In the genomic region with DNA sequence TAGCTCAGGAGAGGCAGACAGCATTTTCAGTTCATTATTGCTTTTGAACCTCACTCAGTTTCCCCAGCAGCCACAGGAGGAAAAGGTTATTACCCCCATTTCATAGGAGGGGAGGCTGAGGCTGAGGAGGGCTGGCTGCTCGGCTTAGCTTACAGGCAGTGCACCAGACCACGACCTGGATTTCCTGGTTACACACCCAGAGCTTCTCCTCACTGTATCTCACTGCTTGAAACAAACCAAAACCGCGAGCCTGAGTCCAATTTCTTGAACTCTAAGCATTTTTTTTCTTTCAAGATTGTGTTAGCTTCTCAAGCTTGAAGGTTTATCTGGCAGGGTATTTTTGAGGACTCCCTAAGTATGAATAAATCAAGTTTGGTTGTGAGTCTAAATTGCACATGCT, we compare ENCODE assay signal across 9 cellular contexts.
DNase-seq lines count a peak whose midpoint lies in the region; ATAC-seq and TF ChIP-seq lines count a peak whose summit lies in the region.
"Had no signal": no experiment of that assay in that cellular context is flagged by ENCODE, and none has a peak within 500 bp of the region (broad histone marks: within the 10 kb centered on the region; RNA-seq: fewer than 3 reads in every experiment).

No MANE protein-coding gene starts in this region.

- H3K36me3 Mint-ChIP-seq in activated CD4-positive, alpha-beta T cell treated with anti-CD3 and anti-CD28 coated beads, Interleukin-2, amount 10 ng/mL, durations not matched to agents 24 days and 14 days (ENCODE audit: low read depth) = peaks cover 4% of the 10 kb centered on the region

- peak overlapping the region; percentile 80 for H3K27ac Mint-ChIP-seq in activated CD4-positive, alpha-beta T cell treated with anti-CD3 and anti-CD28 coated beads, Interleukin-2, amount 10 ng/mL, durations not matched to agents 24 days and 14 days

- H3K79me2 ChIP-seq in PC-3 (ENCODE audit: low read length) = no peaks in the 10 kb centered on the region

- H4K20me1 ChIP-seq in PC-3 (ENCODE audit: low read length) = no peaks in the 10 kb centered on the region

- intact Hi-C loops in activated CD4-positive, alpha-beta T cell treated with anti-CD3 and anti-CD28 coated beads, Interleukin-2, amount 10 ng/mL, durations not matched to agents 24 days and 14 days (cut with micrococcal nuclease) = loop anchor here (5.0 kb wide), 2 partner anchors 54 to 119 kb away; no protein-coding TSS in a partner anchor
- intact Hi-C loops in left lung (cut with DNase I) (no loop called here), ascending aorta (cut with DNase I) (no loop called here), PC-3 (cut with micrococcal nuclease) (no loop called here), stomach (cut with DNase I; ENCODE audit: low total_unique reads) (no loop called here)

- no peaks in the 10 kb centered on the region for H3K9me2 ChIP-seq in PC-3 (replicated peaks; ENCODE audit: low read length)

- peak overlapping the region; percentile 67 for H3K4me3 Mint-ChIP-seq in activated CD4-positive, alpha-beta T cell treated with anti-CD3 and anti-CD28 coated beads, Interleukin-2, amount 10 ng/mL, durations not matched to agents 24 days and 14 days

- no peaks in the 10 kb centered on the region for H3F3A ChIP-seq in PC-3 (ENCODE audit: low read length, unreplicated experiment)

- TF ChIP-seq POLR2A in stomach (IDR thresholded peaks at IDR 0.05) = no peak

- no peak for TF ChIP-seq CTCF in GM13977 (IDR thresholded peaks at IDR 0.05; ENCODE audit: extremely low read depth, insufficient read depth, missing control alignments)
- no peak for TF ChIP-seq CTCF in left lung (IDR thresholded peaks at IDR 0.05)
- no peak for TF ChIP-seq CTCF in ascending aorta (IDR thresholded peaks at IDR 0.05)
- TF ChIP-seq CTCF in PC-3 (conservative IDR thresholded peaks at IDR 0.05; ENCODE audit: low read depth, low read length) = no peak
- no peak for TF ChIP-seq CTCF in stomach (IDR thresholded peaks at IDR 0.05)

- H3K36me3 ChIP-seq in left lung (no peaks in the 10 kb centered on the region), ascending aorta (no peaks in the 10 kb centered on the region), PC-3 (ENCODE audit: low read depth, low read length) (no peaks in the 10 kb centered on the region), stomach (no peaks in the 10 kb centered on the region)
- H3K36me3 ChIP-seq: cardiac muscle cell had no signal

- DNase-seq in GM13977 (ENCODE audit: low spot score) = peak; percentile 63
- peak; percentile 90 for DNase-seq in activated CD4-positive, alpha-beta T cell treated with anti-CD3 and anti-CD28 coated beads, Interleukin-2, amount 10 ng/mL, durations not matched to agents 24 days and 14 days
- no peak for DNase-seq in left lung
- no peak for DNase-seq in ascending aorta (ENCODE audit: low spot score in 2 of 2)
- DNase-seq in PC-3 = no peak
- DNase-seq in stomach = no peak
- DNase-seq in NCI-H2196 (lab: John Stamatoyannopoulos, UW; ENCODE audit: unreplicated experiment) = no peak

- H3K27me3 Mint-ChIP-seq in activated CD4-positive, alpha-beta T cell treated with anti-CD3 and anti-CD28 coated beads, Interleukin-2, amount 10 ng/mL, durations not matched to agents 24 days and 14 days = no peaks in the 10 kb centered on the region

- H3K27ac ChIP-seq in left lung (no peak overlapping the region), ascending aorta (no peak overlapping the region), PC-3 (ENCODE audit: low read length) (no peak overlapping the region), stomach (peak overlapping the region in 1 of 5 donors; percentile 49)
- H3K27ac ChIP-seq: cardiac muscle cell had no signal

- H3K4me2 ChIP-seq in PC-3 (ENCODE audit: low read length) = no peak overlapping the region

- POLR2A ChIA-PET in PC-3 (lab: Charles Lee; ENCODE audit: unreplicated experiment) = no interaction called here

- in situ Hi-C loops in GM13977 (cut with MboI; ENCODE audit: low pct_unique_long_range_greater_than_20kb, low sequenced_read_pairs, unreplicated experiment) = no loop called here

- peaks cover 88% of the 10 kb centered on the region for H3K4me1 Mint-ChIP-seq in activated CD4-positive, alpha-beta T cell treated with anti-CD3 and anti-CD28 coated beads, Interleukin-2, amount 10 ng/mL, durations not matched to agents 24 days and 14 days

- WGBS in stomach, 5 donors = 13 to 38% (median 24%) methylated on average over 4 of the region's 4 CpGs

- H3K27me3 ChIP-seq in left lung = no peaks in the 10 kb centered on the region
- no peaks in the 10 kb centered on the region for H3K27me3 ChIP-seq in ascending aorta
- no peaks in the 10 kb centered on the region for H3K27me3 ChIP-seq in PC-3 (ENCODE audit: low read length)
- no peaks in the 10 kb centered on the region for H3K27me3 ChIP-seq in stomach
- H3K27me3 ChIP-seq: cardiac muscle cell had no signal

- H3K9ac ChIP-seq in PC-3 (ENCODE audit: low read length) = no peak overlapping the region

- ATAC-seq in HG02870 (IDR thresholded peaks at IDR 0.05; ENCODE audit: unreplicated experiment) (peak; percentile 59), left lung (peak; percentile 24), PC-3 (no peak)

- H3K4me1 ChIP-seq in left lung (peaks cover 11 to 24% of the 10 kb centered on the region in 2 donors), ascending aorta (no peaks in the 10 kb centered on the region), PC-3 (ENCODE audit: insufficient read depth, low read length) (peaks cover 44% of the 10 kb centered on the region), stomach (peaks cover 7 to 38% (median 15%) of the 10 kb centered on the region in 4 donors)

- no peak overlapping the region for H2AFZ ChIP-seq in PC-3 (ENCODE audit: low read length)

- H3K4me3 ChIP-seq in left lung = no peak overlapping the region
- H3K4me3 ChIP-seq in ascending aorta = no peak overlapping the region
- no peak overlapping the region for H3K4me3 ChIP-seq in PC-3 (ENCODE audit: low read length)
- no peak overlapping the region for H3K4me3 ChIP-seq in stomach
- H3K4me3 ChIP-seq: cardiac muscle cell had no signal

- H3K9me3 Mint-ChIP-seq in activated CD4-positive, alpha-beta T cell treated with anti-CD3 and anti-CD28 coated beads, Interleukin-2, amount 10 ng/mL, durations not matched to agents 24 days and 14 days = no peaks in the 10 kb centered on the region

- H3K9me3 ChIP-seq in left lung = no peaks in the 10 kb centered on the region
- no peaks in the 10 kb centered on the region for H3K9me3 ChIP-seq in ascending aorta
- H3K9me3 ChIP-seq in PC-3 (ENCODE audit: low read length) = no peaks in the 10 kb centered on the region
- H3K9me3 ChIP-seq in stomach = no peaks in the 10 kb centered on the region

- no peak for TF ChIP-seq EP300 in stomach (IDR thresholded peaks at IDR 0.05)

- CTCF ChIA-PET in PC-3 (lab: Charles Lee) = no interaction called here

- no TSS peak for BruUV-seq in PC-3 (replicated peaks; lab: Mats Ljungman, UMichigan)

Comparison
In these comparisons a context has a peak if more than half of its experiments do, and no peak if none do; other contexts are left out.
1. DNase-seq: peak in GM13977 (single experiment) and activated CD4-positive, alpha-beta T cell treated with anti-CD3 and anti-CD28 coated beads, Interleukin-2, amount 10 ng/mL, durations not matched to agents 24 days and 14 days (single experiment); none in left lung (0 of 2), ascending aorta (0 of 2), PC-3 (single experiment), stomach (single experiment) and NCI-H2196 (single experiment).